In the genomic region with DNA sequence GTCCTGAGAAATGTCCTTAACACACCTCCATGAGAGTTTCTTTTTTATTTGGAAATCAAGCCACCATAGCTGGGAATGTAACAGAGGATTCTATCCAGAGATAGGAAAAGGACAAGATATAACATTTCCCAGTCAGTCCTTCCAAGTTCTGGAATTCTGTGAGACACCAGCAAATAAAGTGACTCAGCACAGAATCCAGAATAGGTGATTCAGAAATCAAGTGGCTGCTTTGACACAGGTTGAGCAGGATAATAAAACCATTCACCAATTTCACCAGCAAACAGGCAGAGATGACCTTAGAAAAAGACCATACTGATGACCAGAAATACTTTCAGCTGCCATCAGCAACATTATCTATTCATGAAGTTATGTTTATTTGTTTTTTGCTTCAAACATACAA, we compare ENCODE assay signal across 30 cellular contexts.
A peak's percentile ranks its signal among the peaks of the same experiment; 100 is the strongest.
DNase-seq lines count a peak whose midpoint lies in the region; ATAC-seq, FAIRE-seq and TF ChIP-seq lines count a peak whose summit lies in the region.
"Had no signal": no experiment of that assay in that cellular context is flagged by ENCODE, and none has a peak within 500 bp of the region (broad histone marks: within the 10 kb centered on the region; RNA-seq: fewer than 3 reads in every experiment).

No MANE protein-coding gene starts in this region.

- TF ChIP-seq POLR2A in H54 (IDR thresholded peaks at IDR 0.05; ENCODE audit: low read depth, low read length), result no peak

- no peak overlapping the region for H3K27ac ChIP-seq in keratinocyte (ENCODE audit: control insufficient read depth, insufficient read depth, low read length)
- no peak overlapping the region for H3K27ac ChIP-seq in tibial artery
- H3K27ac ChIP-seq in WERI-Rb-1, result no peak overlapping the region
- H3K27ac ChIP-seq: C4-2B, epithelial cell of prostate, stomach, transverse colon had no signal

- H3K27me3 ChIP-seq in keratinocyte (ENCODE audit: control insufficient read depth, extremely low read depth, insufficient read depth, low read length) (no peaks in the 10 kb centered on the region), tibial artery (no peaks in the 10 kb centered on the region), WERI-Rb-1 (ENCODE audit: insufficient read depth, low read depth, severe bottlenecking) (peaks cover 48% of the 10 kb centered on the region)
- H3K27me3 ChIP-seq: stomach, transverse colon had no signal

- H3K9ac ChIP-seq in keratinocyte (ENCODE audit: control insufficient read depth, extremely low read depth, insufficient read depth, low read length), result no peak overlapping the region

- H3K79me2 ChIP-seq in keratinocyte (ENCODE audit: control insufficient read depth, insufficient read depth, low read length), result no peaks in the 10 kb centered on the region

- H3K4me3 ChIP-seq in keratinocyte (ENCODE audit: control insufficient read depth in 2 of 3, extremely low read depth in 1 of 3, insufficient read depth in 2 of 3, low read depth in 1 of 3, low read length in 3 of 3), result no peak overlapping the region
- no peak overlapping the region for H3K4me3 ChIP-seq in tibial artery
- no peak overlapping the region for H3K4me3 ChIP-seq in WERI-Rb-1 (ENCODE audit: low read depth, low read length)
- H3K4me3 ChIP-seq: lung, stomach, transverse colon had no signal

- H3K4me2 ChIP-seq in keratinocyte (ENCODE audit: control insufficient read depth, extremely low read depth, insufficient read depth, low read depth, low read length), result peak overlapping the region; percentile 19

- DNase-seq in A172 (ENCODE audit: low spot score) (peak; percentile 68), H54 (ENCODE audit: insufficient read length, low spot score) (no peak), keratinocyte (ENCODE audit: low read depth, low spot score) (no peak), tibial artery (no peak), middle frontal gyrus (ENCODE audit: extremely low spot score, low spot score) (no peak), WERI-Rb-1 (no peak)
- DNase-seq: activated CD4-positive, alpha-beta T cell treated with anti-CD3 and anti-CD28 coated beads for 4 hours; activated naive CD4-positive, alpha-beta T cell treated with anti-CD3 and anti-CD28 coated beads for 36 hours; activated T-cell treated with anti-CD3 and anti-CD28 coated beads, Interleukin-2, amount 50 U/mL, for 48 hours; anterior cingulate cortex; HCEC 1CT; hypothalamus; KG1; naive B cell; NCI-H187; NCI-H2227 treated with DMSO at 0.1 percent for 48 hours; NCI-H774; retina; SHP77 treated with DMSO at 0.1 percent for 48 hours; stimulated activated CD4-positive, alpha-beta T cell treated with anti-CD3 and anti-CD28 coated beads, Interleukin-12 subunit alpha, Interleukin-12 subunit beta, amount 100 ng/mL, for 4 hours; stomach; T-helper 1 cell; transverse colon had no signal

- peaks cover 30% of the 10 kb centered on the region for H3K4me1 ChIP-seq in keratinocyte (ENCODE audit: control insufficient read depth, extremely low read depth, insufficient read depth, low read length)
- peaks cover 0 to 29% (median 3%) of the 10 kb centered on the region in 4 donors for H3K4me1 ChIP-seq in tibial artery
- H3K4me1 ChIP-seq: stomach, transverse colon had no signal

- FAIRE-seq in H54 (lab: Jason Lieb, UNC), result peak; percentile 93
- peak; percentile 88 for FAIRE-seq in keratinocyte (lab: Jason Lieb, UNC)
- FAIRE-seq: A204.1, frontal cortex had no signal

- H2AFZ ChIP-seq in keratinocyte (ENCODE audit: control insufficient read depth, low read length), result no peak overlapping the region

- no peaks in the 10 kb centered on the region for H3K9me1 ChIP-seq in keratinocyte (ENCODE audit: control insufficient read depth, extremely low read depth, insufficient read depth, low read length)

- TF ChIP-seq CTCF in keratinocyte (optimal IDR thresholded peaks at IDR 0.05 in 1 of 3, IDR thresholded peaks at IDR 0.05 in 1 of 3, conservative IDR thresholded peaks at IDR 0.05 in 1 of 3; ENCODE audit: extremely low read depth in 1 of 3, insufficient read depth in 2 of 3, low read length in 3 of 3), result no peak
- no peak for TF ChIP-seq CTCF in tibial artery (IDR thresholded peaks at IDR 0.05)
- TF ChIP-seq CTCF in WERI-Rb-1 (IDR thresholded peaks at IDR 0.05; ENCODE audit: low read depth, low read length), result no peak

- H3K36me3 ChIP-seq in keratinocyte (ENCODE audit: control insufficient read depth in 2 of 2, extremely low read depth in 1 of 2, insufficient read depth in 2 of 2, low read length in 2 of 2), result no peaks in the 10 kb centered on the region
- no peaks in the 10 kb centered on the region for H3K36me3 ChIP-seq in tibial artery
- H3K36me3 ChIP-seq in WERI-Rb-1, result no peaks in the 10 kb centered on the region
- H3K36me3 ChIP-seq: stomach, transverse colon had no signal

- H4K20me1 ChIP-seq in keratinocyte (ENCODE audit: control insufficient read depth, extremely low read depth, insufficient read depth, low read length), result no peaks in the 10 kb centered on the region

- ATAC-seq in SK-N-SH treated with all-trans-retinoic acid at 6 μM for 48 hours, result peak; percentile 54
- no peak for ATAC-seq in GM18517 (IDR thresholded peaks at IDR 0.05; ENCODE audit: unreplicated experiment)

- H3K9me3 ChIP-seq in keratinocyte (ENCODE audit: control insufficient read depth, low read depth, low read length) (no peaks in the 10 kb centered on the region), tibial artery (no peaks in the 10 kb centered on the region), WERI-Rb-1 (ENCODE audit: severe bottlenecking) (no peaks in the 10 kb centered on the region)
- H3K9me3 ChIP-seq: stomach, transverse colon had no signal

- dilution Hi-C loops in keratinocyte (cut with MboI; ENCODE audit: extremely low pct_ligation_motif_present, low sequenced_read_pairs), result no loop called here

- intact Hi-C loops in tibial artery (cut with DNase I; ENCODE audit: low total_unique reads), result no loop called here

TF ChIP-seq in SK-N-SH treated with all-trans-retinoic acid at 6 μM for 48 hours, 23 proteins besides CTCF, POLR2A, EP300 and RAD21:
- TF ChIP-seq RARB (CRISPR knock-in tag; IDR thresholded peaks at IDR 0.05) (no peak), BACH2 (CRISPR knock-in tag; IDR thresholded peaks at IDR 0.05; ENCODE audit: borderline replicate concordance) (no peak), TOX (CRISPR knock-in tag; IDR thresholded peaks at IDR 0.05; ENCODE audit: borderline replicate concordance) (no peak), ZNF565 (CRISPR knock-in tag; conservative IDR thresholded peaks at IDR 0.05; ENCODE audit: low read depth) (no peak), GLIS3 (CRISPR knock-in tag; IDR thresholded peaks at IDR 0.05) (no peak), ARNTL (CRISPR knock-in tag; IDR thresholded peaks at IDR 0.05; ENCODE audit: borderline replicate concordance, low read depth) (no peak), OSR1 (CRISPR knock-in tag; IDR thresholded peaks at IDR 0.05) (no peak)
- TF ChIP-seq, protein P1, sequence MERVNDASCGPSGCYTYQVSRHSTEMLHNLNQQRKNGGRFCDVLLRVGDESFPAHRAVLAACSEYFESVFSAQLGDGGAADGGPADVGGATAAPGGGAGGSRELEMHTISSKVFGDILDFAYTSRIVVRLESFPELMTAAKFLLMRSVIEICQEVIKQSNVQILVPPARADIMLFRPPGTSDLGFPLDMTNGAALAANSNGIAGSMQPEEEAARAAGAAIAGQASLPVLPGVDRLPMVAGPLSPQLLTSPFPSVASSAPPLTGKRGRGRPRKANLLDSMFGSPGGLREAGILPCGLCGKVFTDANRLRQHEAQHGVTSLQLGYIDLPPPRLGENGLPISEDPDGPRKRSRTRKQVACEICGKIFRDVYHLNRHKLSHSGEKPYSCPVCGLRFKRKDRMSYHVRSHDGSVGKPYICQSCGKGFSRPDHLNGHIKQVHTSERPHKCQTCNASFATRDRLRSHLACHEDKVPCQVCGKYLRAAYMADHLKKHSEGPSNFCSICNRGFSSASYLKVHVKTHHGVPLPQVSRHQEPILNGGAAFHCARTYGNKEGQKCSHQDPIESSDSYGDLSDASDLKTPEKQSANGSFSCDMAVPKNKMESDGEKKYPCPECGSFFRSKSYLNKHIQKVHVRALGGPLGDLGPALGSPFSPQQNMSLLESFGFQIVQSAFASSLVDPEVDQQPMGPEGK (CRISPR knock-in tag; IDR thresholded peaks at IDR 0.05; ENCODE audit: borderline replicate concordance), result no peak
